9 cellular contexts compared by ENCODE assay signal in genomic region chr2:223797811-223798721, GRCh38. TPM values are rescaled to one million over a fixed set of nuclear protein-coding genes. Genes with fewer than 3 reads are reported as not detected.
DNase-seq lines count a peak whose midpoint lies in the region; ATAC-seq and TF ChIP-seq lines count a peak whose summit lies in the region.
"Had no signal": no experiment of that assay in that cellular context is flagged by ENCODE, and none has a peak within 500 bp of the region (broad histone marks: within the 10 kb centered on the region; RNA-seq: fewer than 3 reads in every experiment).

No MANE protein-coding gene starts in this region.

- intact Hi-C loops in IMR-90 (cut with micrococcal nuclease) (loop anchor here (1.0 to 5.0 kb wide), 10 partner anchors 63 to 825 kb away; partner anchors contain the start of gene KCNE4), psoas muscle (cut with DNase I) (loop anchor here (2.0 to 5.0 kb wide), 3 partner anchors 106 to 826 kb away; no protein-coding TSS in a partner anchor)

- in situ Hi-C loops in IMR-90 (cut with MboI; ENCODE audit: low sequenced_read_pairs): loop anchor here (5.0 to 25.0 kb wide), 3 partner anchors 106 to 823 kb away; no protein-coding TSS in a partner anchor

- dilution Hi-C loops in IMR-90 (cut with HindIII; ENCODE audit: low sequenced_read_pairs, unreplicated experiment): no loop called here

- no peak overlapping the region for H4K91ac ChIP-seq in IMR-90 (ENCODE audit: insufficient read depth, low read depth, low read length)

- TF ChIP-seq CTCF in IMR-90 (conservative IDR thresholded peaks at IDR 0.05; ENCODE audit: low read depth, low read length) (peak; percentile 83), RWPE2 (IDR thresholded peaks at IDR 0.05; ENCODE audit: poor library complexity, severe bottlenecking) (peak; percentile 81), foreskin fibroblast (IDR thresholded peaks at IDR 0.05; ENCODE audit: low read depth, low read length) (peak; percentile 58), psoas muscle (IDR thresholded peaks at IDR 0.05) (peak; percentile 49)

- no peaks in the 10 kb centered on the region for H3K27me3 ChIP-seq in IMR-90 (ENCODE audit: control insufficient read depth, insufficient read depth, low read length)
- H3K27me3 ChIP-seq in RWPE2 (ENCODE audit: insufficient read depth, poor library complexity, severe bottlenecking): no peaks in the 10 kb centered on the region
- H3K27me3 ChIP-seq in psoas muscle (ENCODE audit: insufficient read depth in 3 of 3, low read length in 2 of 3): no peaks in the 10 kb centered on the region
- H3K27me3 ChIP-seq: BLaER1 had no signal

- DNase-seq in DMS79 treated with DMSO at 0.1 percent for 48 hours (lab: John Stamatoyannopoulos, UW) (peak; percentile 34), DMS79 (lab: John Stamatoyannopoulos, UW) (no peak), IMR-90 (peak; percentile 59), RWPE2 (ENCODE audit: low spot score) (no peak), foreskin fibroblast (peak; percentile 24 to 72), psoas muscle (no peak), HPDE6-E6E7 (ENCODE audit: extremely low spot score) (no peak)

- H3K79me1 ChIP-seq in IMR-90 (ENCODE audit: low read depth in 1 of 2, low read length in 2 of 2): peaks cover 0 to 3% of the 10 kb centered on the region in 2 experiments; a peak in 1 of 4 replicates

- 0 out of 3 replicates have a peak overlapping the region, but pooled peaks have one; percentile 7 for H2BK15ac ChIP-seq in IMR-90 (ENCODE audit: low read depth, low read length)

- H2BK20ac ChIP-seq in IMR-90 (ENCODE audit: low read depth, low read length): no peak overlapping the region

- H3K36me3 ChIP-seq in IMR-90 (ENCODE audit: control insufficient read depth, insufficient read depth, low read length) (no peaks in the 10 kb centered on the region), RWPE2 (ENCODE audit: low read depth) (peaks cover 11% of the 10 kb centered on the region; the same call in 1 of the 2 replicates), psoas muscle (ENCODE audit: insufficient read depth in 1 of 2, low read depth in 1 of 2) (no peaks in the 10 kb centered on the region)
- H3K36me3 ChIP-seq: BLaER1 had no signal

- no TSS peak for BruUV-seq in IMR-90 (replicated peaks; lab: Mats Ljungman, UMichigan)

- CTCF ChIA-PET in IMR-90 (lab: Yijun Ruan, JAX): interaction anchor here (0.5 to 2.6 kb wide), 14 partner anchors 9 to 862 kb away, joined by 3 to 8 read pairs (median 4); no protein-coding TSS in a partner anchor

- no peak overlapping the region for H3K23ac ChIP-seq in IMR-90 (ENCODE audit: low read depth, low read length)

- H4K20me1 ChIP-seq in IMR-90 (ENCODE audit: insufficient read depth, low read length): no peaks in the 10 kb centered on the region
- H4K20me1 ChIP-seq: BLaER1 had no signal

- H2BK120ac ChIP-seq in IMR-90 (ENCODE audit: low read depth, low read length): peak overlapping the region; percentile 39; the same call in 1 of the 2 replicates

- no peak for TF ChIP-seq POLR2A in IMR-90 (IDR thresholded peaks at IDR 0.05; ENCODE audit: low read depth, low read length)

- no peak overlapping the region for H2AK9ac ChIP-seq in IMR-90 (replicated peaks; ENCODE audit: low read depth, low read length, poor library complexity)

- POLR2A ChIA-PET in IMR-90 (lab: Charles Lee; ENCODE audit: unreplicated experiment): no interaction called here

- H2AFZ ChIP-seq in IMR-90 (replicated peaks; ENCODE audit: low read length, poor library complexity): no peak overlapping the region

- H3K9me3 ChIP-seq in IMR-90 (ENCODE audit: control insufficient read depth, insufficient read depth, low read length) (no peaks in the 10 kb centered on the region), RWPE2 (ENCODE audit: severe bottlenecking) (no peaks in the 10 kb centered on the region), psoas muscle (no peaks in the 10 kb centered on the region)

- no peak overlapping the region for H3K9ac ChIP-seq in IMR-90 (ENCODE audit: low read depth, low read length)
- H3K9ac ChIP-seq: BLaER1 had no signal

- ATAC-seq in GM21737 (IDR thresholded peaks at IDR 0.05; ENCODE audit: unreplicated experiment): peak; percentile 99
- peak; percentile 73 for ATAC-seq in IMR-90 (ENCODE audit: low read depth)
- ATAC-seq in RWPE2 (ENCODE audit: low read depth): 0 out of 3 replicates have a peak, but pooled peaks have one; percentile 13
- ATAC-seq in psoas muscle: no peak

- H4K8ac ChIP-seq in IMR-90 (ENCODE audit: low read depth in 2 of 2, low read length in 2 of 2): no peak overlapping the region; a peak in 1 of 4 replicates

- H3K9me1 ChIP-seq in IMR-90 (ENCODE audit: insufficient read depth, low read length): peaks cover 5% of the 10 kb centered on the region

- H3K27ac ChIP-seq in IMR-90 (ENCODE audit: insufficient read depth, low read length): no peak overlapping the region
- H3K27ac ChIP-seq in RWPE2 (ENCODE audit: poor library complexity, severe bottlenecking): peak overlapping the region; percentile 94
- no peak overlapping the region for H3K27ac ChIP-seq in psoas muscle
- H3K27ac ChIP-seq: BLaER1 had no signal

- no peak overlapping the region for H2AK5ac ChIP-seq in IMR-90 (ENCODE audit: low read depth, low read length)

- no peak overlapping the region for H3K4ac ChIP-seq in IMR-90 (ENCODE audit: low read depth, low read length)

- H3K4me3 ChIP-seq in IMR-90 (ENCODE audit: insufficient read depth, low read depth, low read length) (no peak overlapping the region), RWPE2 (ENCODE audit: severe bottlenecking) (no peak overlapping the region), foreskin fibroblast (ENCODE audit: low read depth in 1 of 2, low read length in 2 of 2) (no peak overlapping the region), psoas muscle (no peak overlapping the region)
- H3K4me3 ChIP-seq: BLaER1 had no signal

- H2BK5ac ChIP-seq in IMR-90 (ENCODE audit: low read depth, low read length, poor library complexity, severe bottlenecking): no peak overlapping the region

- peak; percentile 85 for TF ChIP-seq RAD21 in IMR-90 (IDR thresholded peaks at IDR 0.05; ENCODE audit: low read length)

- no peak overlapping the region for H3K4me2 ChIP-seq in IMR-90 (ENCODE audit: low read depth, low read length)
- H3K4me2 ChIP-seq: BLaER1 had no signal

- H3K4me1 ChIP-seq in IMR-90 (ENCODE audit: control insufficient read depth, insufficient read depth, low read length): peaks cover 8% of the 10 kb centered on the region
- H3K4me1 ChIP-seq in RWPE2 (ENCODE audit: insufficient read depth, poor library complexity, severe bottlenecking): peaks cover 48% of the 10 kb centered on the region
- no peaks in the 10 kb centered on the region for H3K4me1 ChIP-seq in psoas muscle
- H3K4me1 ChIP-seq: BLaER1 had no signal

- no peak overlapping the region; the same call in 1 of the 2 replicates for H3K18ac ChIP-seq in IMR-90 (ENCODE audit: low read depth, low read length)

- no peak overlapping the region for H3K56ac ChIP-seq in IMR-90 (ENCODE audit: extremely low read depth, insufficient read depth, low read length)

- no peak overlapping the region for H4K5ac ChIP-seq in IMR-90 (ENCODE audit: low read depth, low read length)

- 83% methylated on average over 1 of the region's 4 CpGs; no CpG with 5 or more reads in 1 of the 2 experiments for WGBS in IMR-90 (ENCODE audit: extremely low coverage in 2 of 2, insufficient read length in 1 of 2), 2 experiments
- WGBS in psoas muscle, 3 donors: 83 to 87% (median 84%) methylated on average over 4 of the region's 4 CpGs

- no peak overlapping the region for H3K14ac ChIP-seq in IMR-90 (replicated peaks; ENCODE audit: low read depth, low read length)

TF ChIP-seq in IMR-90, 13 proteins besides CTCF, POLR2A, EP300 and RAD21:
- TF ChIP-seq NFE2L2 (IDR thresholded peaks at IDR 0.05; ENCODE audit: low read depth, low read length) (no peak), SMC3 (IDR thresholded peaks at IDR 0.05; ENCODE audit: low read depth, low read length) (peak; percentile 89)

RNA-seq across cellular contexts. Expression of gene AP1S3, which starts 39.3 kb away (rescaled TPM):
- total RNA-seq in IMR-90 (2012; rRNA removed) (2.5 and 5.8 TPM in 2 replicates), psoas muscle (under 1 TPM in 3 of 4 donors, not detected in 1; 0.10 to 0.69 (median 0.44) TPM)
- polyA plus RNA-seq in IMR-90 (2012; rRNA removed) (3.1 and 4.1 TPM in 2 replicates), psoas muscle (under 1 TPM in 2 of 3 donors, not detected in 1; 0.05 to 0.08 TPM)
- 0.96 and 1.0 TPM in 2 replicates for polyA plus RNA-seq in IMR-90 (2012; cell fraction: cytosol; rRNA removed)
- 0.47 and 1.4 TPM in 2 replicates for polyA plus RNA-seq in IMR-90 (2012; cell fraction: nucleus; rRNA removed; ENCODE audit: low replicate concordance)

Comparison
In these comparisons a context has a peak if more than half of its experiments do, and no peak if none do; other contexts are left out.
1. DNase-seq: peak in DMS79 treated with DMSO at 0.1 percent for 48 hours (single experiment), IMR-90 (single experiment) and foreskin fibroblast (2 of 2); none in DMS79 (single experiment), RWPE2 (single experiment), psoas muscle (0 of 2) and HPDE6-E6E7 (single experiment).
2. ATAC-seq: peak in GM21737 (single experiment), IMR-90 (single experiment) and RWPE2 (single experiment); none in psoas muscle (0 of 4).
3. Peak in every context shown above with its lines, with median percentiles within 50 percentile points of each other: CTCF ChIP-seq.